ENCODE assay signal across 1 cellular context in the genomic region with DNA sequence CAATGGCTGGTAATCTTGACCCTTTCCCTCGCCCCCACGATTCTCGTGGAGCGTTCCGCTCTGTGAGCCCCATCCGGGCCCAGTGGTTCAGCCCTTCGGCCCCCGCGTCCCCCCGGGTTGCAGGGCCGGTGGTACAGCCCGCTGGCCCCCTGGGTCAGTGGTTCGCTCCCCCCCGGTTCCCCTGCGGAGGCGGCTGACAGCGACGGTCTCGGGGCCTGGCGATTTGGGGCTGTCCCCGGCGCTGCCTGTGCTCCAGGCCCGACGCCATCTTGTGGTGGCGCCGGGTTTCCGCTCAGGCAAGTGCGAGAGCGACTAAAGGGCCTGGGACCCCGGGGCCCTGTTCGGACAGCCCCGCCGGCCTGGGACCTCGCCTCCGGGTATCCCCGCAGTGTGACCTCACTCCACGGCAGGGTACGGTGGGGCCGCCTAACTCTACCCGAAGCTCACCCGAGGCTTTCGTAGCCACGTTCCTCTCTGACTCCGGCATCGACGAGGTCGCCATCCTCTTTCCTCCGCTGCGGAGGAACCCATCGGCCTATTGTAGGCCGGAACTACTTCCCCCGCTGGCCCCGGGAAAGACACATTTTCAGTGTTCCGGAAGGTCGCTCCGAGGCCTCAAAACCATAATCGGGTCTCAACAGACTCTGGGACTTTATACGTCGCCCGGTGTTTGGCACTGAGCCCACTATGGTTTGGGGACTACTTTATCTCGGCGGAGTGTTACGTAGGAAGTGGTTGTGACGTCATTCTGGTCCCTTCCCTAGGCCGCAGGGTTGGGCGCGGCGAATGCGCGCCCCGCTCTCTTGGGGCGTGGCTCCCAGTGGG.
TF ChIP-seq lines count a peak whose summit lies in the region.

A gene with protein sequence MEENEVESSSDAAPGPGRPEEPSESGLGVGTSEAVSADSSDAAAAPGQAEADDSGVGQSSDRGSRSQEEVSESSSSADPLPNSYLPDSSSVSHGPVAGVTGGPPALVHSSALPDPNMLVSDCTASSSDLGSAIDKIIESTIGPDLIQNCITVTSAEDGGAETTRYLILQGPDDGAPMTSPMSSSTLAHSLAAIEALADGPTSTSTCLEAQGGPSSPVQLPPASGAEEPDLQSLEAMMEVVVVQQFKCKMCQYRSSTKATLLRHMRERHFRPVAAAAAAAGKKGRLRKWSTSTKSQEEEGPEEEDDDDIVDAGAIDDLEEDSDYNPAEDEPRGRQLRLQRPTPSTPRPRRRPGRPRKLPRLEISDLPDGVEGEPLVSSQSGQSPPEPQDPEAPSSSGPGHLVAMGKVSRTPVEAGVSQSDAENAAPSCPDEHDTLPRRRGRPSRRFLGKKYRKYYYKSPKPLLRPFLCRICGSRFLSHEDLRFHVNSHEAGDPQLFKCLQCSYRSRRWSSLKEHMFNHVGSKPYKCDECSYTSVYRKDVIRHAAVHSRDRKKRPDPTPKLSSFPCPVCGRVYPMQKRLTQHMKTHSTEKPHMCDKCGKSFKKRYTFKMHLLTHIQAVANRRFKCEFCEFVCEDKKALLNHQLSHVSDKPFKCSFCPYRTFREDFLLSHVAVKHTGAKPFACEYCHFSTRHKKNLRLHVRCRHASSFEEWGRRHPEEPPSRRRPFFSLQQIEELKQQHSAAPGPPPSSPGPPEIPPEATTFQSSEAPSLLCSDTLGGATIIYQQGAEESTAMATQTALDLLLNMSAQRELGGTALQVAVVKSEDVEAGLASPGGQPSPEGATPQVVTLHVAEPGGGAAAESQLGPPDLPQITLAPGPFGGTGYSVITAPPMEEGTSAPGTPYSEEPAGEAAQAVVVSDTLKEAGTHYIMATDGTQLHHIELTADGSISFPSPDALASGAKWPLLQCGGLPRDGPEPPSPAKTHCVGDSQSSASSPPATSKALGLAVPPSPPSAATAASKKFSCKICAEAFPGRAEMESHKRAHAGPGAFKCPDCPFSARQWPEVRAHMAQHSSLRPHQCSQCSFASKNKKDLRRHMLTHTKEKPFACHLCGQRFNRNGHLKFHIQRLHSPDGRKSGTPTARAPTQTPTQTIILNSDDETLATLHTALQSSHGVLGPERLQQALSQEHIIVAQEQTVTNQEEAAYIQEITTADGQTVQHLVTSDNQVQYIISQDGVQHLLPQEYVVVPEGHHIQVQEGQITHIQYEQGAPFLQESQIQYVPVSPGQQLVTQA (N-terminal part only) (minus strand): TSS at position 529 of the 825 bp plus-strand sequence. CDS start 793 bp downstream, outside the sequence.

TF ChIP-seq in HEK293, 187 proteins besides CTCF, POLR2A, EP300 and RAD21 (continued from another document and continues in another):
- TF ChIP-seq, protein P1, sequence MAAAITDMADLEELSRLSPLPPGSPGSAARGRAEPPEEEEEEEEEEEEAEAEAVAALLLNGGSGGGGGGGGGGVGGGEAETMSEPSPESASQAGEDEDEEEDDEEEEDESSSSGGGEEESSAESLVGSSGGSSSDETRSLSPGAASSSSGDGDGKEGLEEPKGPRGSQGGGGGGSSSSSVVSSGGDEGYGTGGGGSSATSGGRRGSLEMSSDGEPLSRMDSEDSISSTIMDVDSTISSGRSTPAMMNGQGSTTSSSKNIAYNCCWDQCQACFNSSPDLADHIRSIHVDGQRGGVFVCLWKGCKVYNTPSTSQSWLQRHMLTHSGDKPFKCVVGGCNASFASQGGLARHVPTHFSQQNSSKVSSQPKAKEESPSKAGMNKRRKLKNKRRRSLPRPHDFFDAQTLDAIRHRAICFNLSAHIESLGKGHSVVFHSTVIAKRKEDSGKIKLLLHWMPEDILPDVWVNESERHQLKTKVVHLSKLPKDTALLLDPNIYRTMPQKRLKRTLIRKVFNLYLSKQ (tag by site-specific recombination; IDR thresholded peaks at IDR 0.05; ENCODE audit: borderline replicate concordance), result no peak
- TF ChIP-seq TRIM28 (IDR thresholded peaks at IDR 0.05; ENCODE audit: borderline replicate concordance, low read length) (no peak), MEIS1 (CRISPR knock-in tag; IDR thresholded peaks at IDR 0.05; ENCODE audit: borderline replicate concordance) (no peak), ZFP37 (tag by site-specific recombination; IDR thresholded peaks at IDR 0.05) (peak; percentile 95), KLF16 (tag by site-specific recombination; IDR thresholded peaks at IDR 0.05) (peak; percentile 100), ZNF138 (tag by site-specific recombination; IDR thresholded peaks at IDR 0.05; ENCODE audit: borderline replicate concordance) (no peak), KLF9 (tag by site-specific recombination; IDR thresholded peaks at IDR 0.05; ENCODE audit: low read depth) (peak; percentile 99), ZNF311 (tag by site-specific recombination; IDR thresholded peaks at IDR 0.05; ENCODE audit: borderline replicate concordance) (no peak), SCRT2 (tag by site-specific recombination; IDR thresholded peaks at IDR 0.05) (no peak; the same call in 1 of the 2 replicates), GLI2 (tag by site-specific recombination; IDR thresholded peaks at IDR 0.05; ENCODE audit: borderline replicate concordance, low read depth) (peak; percentile 9; the same call in 1 of the 2 replicates), ZNF416 (tag by site-specific recombination; IDR thresholded peaks at IDR 0.05) (peak; percentile 70), ZXDB (tag by site-specific recombination; IDR thresholded peaks at IDR 0.05) (peak; percentile 99), ZNF24 (tag by site-specific recombination; IDR thresholded peaks at IDR 0.05) (peak; percentile 97), ZNF654 (tag by site-specific recombination; IDR thresholded peaks at IDR 0.05; ENCODE audit: low read depth) (peak; percentile 27; the same call in 1 of the 2 replicates), ZFP69B (tag by site-specific recombination; IDR thresholded peaks at IDR 0.05) (peak; percentile 95), ZNF404 (tag by site-specific recombination; IDR thresholded peaks at IDR 0.05) (peak; percentile 39; the same call in 1 of the 2 replicates), ZNF571 (tag by site-specific recombination; IDR thresholded peaks at IDR 0.05) (no peak), ZNF670 (tag by site-specific recombination; IDR thresholded peaks at IDR 0.05; ENCODE audit: low read depth) (no peak), ZBTB20 (tag by site-specific recombination; IDR thresholded peaks at IDR 0.05) (peak; percentile 75), ZNF544 (tag by site-specific recombination; IDR thresholded peaks at IDR 0.05) (no peak), ZNF777 (tag by site-specific recombination; IDR thresholded peaks at IDR 0.05; ENCODE audit: borderline replicate concordance) (peak; percentile 90), ZNF658 (tag by site-specific recombination; IDR thresholded peaks at IDR 0.05) (no peak)
- TF ChIP-seq, protein P2, sequence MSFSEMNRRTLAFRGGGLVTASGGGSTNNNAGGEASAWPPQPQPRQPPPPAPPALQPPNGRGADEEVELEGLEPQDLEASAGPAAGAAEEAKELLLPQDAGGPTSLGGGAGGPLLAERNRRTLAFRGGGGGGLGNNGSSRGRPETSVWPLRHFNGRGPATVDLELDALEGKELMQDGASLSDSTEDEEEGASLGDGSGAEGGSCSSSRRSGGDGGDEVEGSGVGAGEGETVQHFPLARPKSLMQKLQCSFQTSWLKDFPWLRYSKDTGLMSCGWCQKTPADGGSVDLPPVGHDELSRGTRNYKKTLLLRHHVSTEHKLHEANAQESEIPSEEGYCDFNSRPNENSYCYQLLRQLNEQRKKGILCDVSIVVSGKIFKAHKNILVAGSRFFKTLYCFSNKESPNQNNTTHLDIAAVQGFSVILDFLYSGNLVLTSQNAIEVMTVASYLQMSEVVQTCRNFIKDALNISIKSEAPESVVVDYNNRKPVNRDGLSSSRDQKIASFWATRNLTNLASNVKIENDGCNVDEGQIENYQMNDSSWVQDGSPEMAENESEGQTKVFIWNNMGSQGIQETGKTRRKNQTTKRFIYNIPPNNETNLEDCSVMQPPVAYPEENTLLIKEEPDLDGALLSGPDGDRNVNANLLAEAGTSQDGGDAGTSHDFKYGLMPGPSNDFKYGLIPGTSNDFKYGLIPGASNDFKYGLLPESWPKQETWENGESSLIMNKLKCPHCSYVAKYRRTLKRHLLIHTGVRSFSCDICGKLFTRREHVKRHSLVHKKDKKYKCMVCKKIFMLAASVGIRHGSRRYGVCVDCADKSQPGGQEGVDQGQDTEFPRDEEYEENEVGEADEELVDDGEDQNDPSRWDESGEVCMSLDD (tag by site-specific recombination; IDR thresholded peaks at IDR 0.05), result peak; percentile 94
- TF ChIP-seq, protein P3, sequence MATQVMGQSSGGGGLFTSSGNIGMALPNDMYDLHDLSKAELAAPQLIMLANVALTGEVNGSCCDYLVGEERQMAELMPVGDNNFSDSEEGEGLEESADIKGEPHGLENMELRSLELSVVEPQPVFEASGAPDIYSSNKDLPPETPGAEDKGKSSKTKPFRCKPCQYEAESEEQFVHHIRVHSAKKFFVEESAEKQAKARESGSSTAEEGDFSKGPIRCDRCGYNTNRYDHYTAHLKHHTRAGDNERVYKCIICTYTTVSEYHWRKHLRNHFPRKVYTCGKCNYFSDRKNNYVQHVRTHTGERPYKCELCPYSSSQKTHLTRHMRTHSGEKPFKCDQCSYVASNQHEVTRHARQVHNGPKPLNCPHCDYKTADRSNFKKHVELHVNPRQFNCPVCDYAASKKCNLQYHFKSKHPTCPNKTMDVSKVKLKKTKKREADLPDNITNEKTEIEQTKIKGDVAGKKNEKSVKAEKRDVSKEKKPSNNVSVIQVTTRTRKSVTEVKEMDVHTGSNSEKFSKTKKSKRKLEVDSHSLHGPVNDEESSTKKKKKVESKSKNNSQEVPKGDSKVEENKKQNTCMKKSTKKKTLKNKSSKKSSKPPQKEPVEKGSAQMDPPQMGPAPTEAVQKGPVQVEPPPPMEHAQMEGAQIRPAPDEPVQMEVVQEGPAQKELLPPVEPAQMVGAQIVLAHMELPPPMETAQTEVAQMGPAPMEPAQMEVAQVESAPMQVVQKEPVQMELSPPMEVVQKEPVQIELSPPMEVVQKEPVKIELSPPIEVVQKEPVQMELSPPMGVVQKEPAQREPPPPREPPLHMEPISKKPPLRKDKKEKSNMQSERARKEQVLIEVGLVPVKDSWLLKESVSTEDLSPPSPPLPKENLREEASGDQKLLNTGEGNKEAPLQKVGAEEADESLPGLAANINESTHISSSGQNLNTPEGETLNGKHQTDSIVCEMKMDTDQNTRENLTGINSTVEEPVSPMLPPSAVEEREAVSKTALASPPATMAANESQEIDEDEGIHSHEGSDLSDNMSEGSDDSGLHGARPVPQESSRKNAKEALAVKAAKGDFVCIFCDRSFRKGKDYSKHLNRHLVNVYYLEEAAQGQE (tag by site-specific recombination; IDR thresholded peaks at IDR 0.05), result peak; percentile 72
- TF ChIP-seq, protein P4, sequence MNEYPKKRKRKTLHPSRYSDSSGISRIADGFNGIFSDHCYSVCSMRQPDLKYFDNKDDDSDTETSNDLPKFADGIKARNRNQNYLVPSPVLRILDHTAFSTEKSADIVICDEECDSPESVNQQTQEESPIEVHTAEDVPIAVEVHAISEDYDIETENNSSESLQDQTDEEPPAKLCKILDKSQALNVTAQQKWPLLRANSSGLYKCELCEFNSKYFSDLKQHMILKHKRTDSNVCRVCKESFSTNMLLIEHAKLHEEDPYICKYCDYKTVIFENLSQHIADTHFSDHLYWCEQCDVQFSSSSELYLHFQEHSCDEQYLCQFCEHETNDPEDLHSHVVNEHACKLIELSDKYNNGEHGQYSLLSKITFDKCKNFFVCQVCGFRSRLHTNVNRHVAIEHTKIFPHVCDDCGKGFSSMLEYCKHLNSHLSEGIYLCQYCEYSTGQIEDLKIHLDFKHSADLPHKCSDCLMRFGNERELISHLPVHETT (tag by site-specific recombination; IDR thresholded peaks at IDR 0.05), result peak; percentile 100
- TF ChIP-seq, protein P5, sequence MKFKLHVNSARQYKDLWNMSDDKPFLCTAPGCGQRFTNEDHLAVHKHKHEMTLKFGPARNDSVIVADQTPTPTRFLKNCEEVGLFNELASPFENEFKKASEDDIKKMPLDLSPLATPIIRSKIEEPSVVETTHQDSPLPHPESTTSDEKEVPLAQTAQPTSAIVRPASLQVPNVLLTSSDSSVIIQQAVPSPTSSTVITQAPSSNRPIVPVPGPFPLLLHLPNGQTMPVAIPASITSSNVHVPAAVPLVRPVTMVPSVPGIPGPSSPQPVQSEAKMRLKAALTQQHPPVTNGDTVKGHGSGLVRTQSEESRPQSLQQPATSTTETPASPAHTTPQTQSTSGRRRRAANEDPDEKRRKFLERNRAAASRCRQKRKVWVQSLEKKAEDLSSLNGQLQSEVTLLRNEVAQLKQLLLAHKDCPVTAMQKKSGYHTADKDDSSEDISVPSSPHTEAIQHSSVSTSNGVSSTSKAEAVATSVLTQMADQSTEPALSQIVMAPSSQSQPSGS (tag by site-specific recombination; IDR thresholded peaks at IDR 0.05; ENCODE audit: low read depth), result peak; percentile 100
- TF ChIP-seq, protein P6, sequence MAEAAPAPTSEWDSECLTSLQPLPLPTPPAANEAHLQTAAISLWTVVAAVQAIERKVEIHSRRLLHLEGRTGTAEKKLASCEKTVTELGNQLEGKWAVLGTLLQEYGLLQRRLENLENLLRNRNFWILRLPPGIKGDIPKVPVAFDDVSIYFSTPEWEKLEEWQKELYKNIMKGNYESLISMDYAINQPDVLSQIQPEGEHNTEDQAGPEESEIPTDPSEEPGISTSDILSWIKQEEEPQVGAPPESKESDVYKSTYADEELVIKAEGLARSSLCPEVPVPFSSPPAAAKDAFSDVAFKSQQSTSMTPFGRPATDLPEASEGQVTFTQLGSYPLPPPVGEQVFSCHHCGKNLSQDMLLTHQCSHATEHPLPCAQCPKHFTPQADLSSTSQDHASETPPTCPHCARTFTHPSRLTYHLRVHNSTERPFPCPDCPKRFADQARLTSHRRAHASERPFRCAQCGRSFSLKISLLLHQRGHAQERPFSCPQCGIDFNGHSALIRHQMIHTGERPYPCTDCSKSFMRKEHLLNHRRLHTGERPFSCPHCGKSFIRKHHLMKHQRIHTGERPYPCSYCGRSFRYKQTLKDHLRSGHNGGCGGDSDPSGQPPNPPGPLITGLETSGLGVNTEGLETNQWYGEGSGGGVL (tag by site-specific recombination; IDR thresholded peaks at IDR 0.05), result peak; percentile 32; the same call in 1 of the 2 replicates
- TF ChIP-seq, protein P7, sequence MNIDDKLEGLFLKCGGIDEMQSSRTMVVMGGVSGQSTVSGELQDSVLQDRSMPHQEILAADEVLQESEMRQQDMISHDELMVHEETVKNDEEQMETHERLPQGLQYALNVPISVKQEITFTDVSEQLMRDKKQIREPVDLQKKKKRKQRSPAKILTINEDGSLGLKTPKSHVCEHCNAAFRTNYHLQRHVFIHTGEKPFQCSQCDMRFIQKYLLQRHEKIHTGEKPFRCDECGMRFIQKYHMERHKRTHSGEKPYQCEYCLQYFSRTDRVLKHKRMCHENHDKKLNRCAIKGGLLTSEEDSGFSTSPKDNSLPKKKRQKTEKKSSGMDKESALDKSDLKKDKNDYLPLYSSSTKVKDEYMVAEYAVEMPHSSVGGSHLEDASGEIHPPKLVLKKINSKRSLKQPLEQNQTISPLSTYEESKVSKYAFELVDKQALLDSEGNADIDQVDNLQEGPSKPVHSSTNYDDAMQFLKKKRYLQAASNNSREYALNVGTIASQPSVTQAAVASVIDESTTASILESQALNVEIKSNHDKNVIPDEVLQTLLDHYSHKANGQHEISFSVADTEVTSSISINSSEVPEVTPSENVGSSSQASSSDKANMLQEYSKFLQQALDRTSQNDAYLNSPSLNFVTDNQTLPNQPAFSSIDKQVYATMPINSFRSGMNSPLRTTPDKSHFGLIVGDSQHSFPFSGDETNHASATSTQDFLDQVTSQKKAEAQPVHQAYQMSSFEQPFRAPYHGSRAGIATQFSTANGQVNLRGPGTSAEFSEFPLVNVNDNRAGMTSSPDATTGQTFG (tag by site-specific recombination; IDR thresholded peaks at IDR 0.05; ENCODE audit: borderline replicate concordance), result peak; percentile 92
- TF ChIP-seq, protein P8, sequence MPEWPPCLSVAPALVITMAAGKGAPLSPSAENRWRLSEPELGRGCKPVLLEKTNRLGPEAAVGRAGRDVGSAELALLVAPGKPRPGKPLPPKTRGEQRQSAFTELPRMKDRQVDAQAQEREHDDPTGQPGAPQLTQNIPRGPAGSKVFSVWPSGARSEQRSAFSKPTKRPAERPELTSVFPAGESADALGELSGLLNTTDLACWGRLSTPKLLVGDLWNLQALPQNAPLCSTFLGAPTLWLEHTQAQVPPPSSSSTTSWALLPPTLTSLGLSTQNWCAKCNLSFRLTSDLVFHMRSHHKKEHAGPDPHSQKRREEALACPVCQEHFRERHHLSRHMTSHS (tag by site-specific recombination; IDR thresholded peaks at IDR 0.05), result peak; percentile 76
